15 cellular contexts compared by ENCODE assay signal in genomic region chr11:105799728-105800462, GRCh38.
"Had no signal": no experiment of that assay in that cellular context is flagged by ENCODE, and none has a peak within 500 bp of the region (broad histone marks: within the 10 kb centered on the region; RNA-seq: fewer than 3 reads in every experiment).

No MANE protein-coding gene starts in this region.

- H3K4me3 ChIP-seq: adrenal gland, hepatocyte, right atrium auricular region, tibial artery had no signal

- H3K4me2 ChIP-seq: hepatocyte had no signal

- H3K9me3 ChIP-seq: adrenal gland, right atrium auricular region, tibial artery had no signal

- H2AFZ ChIP-seq: hepatocyte had no signal

- H3K79me2 ChIP-seq: hepatocyte had no signal

- H3K36me3 ChIP-seq: adrenal gland, right atrium auricular region, tibial artery had no signal

- H3K4me1 ChIP-seq: adrenal gland, right atrium auricular region, tibial artery had no signal

- ATAC-seq: activated naive CD4-positive, alpha-beta T cell treated with anti-CD3 and anti-CD28 coated beads, Interleukin-2, amount 50 U/mL, for 72 hours; stimulated activated naive CD8-positive, alpha-beta T cell treated with anti-CD3 and anti-CD28 coated beads, Interleukin-15, Interleukin-2, amounts not matched to agents 100 U/mL and 50 U/mL, for 24 hours had no signal

- H3K27me3 ChIP-seq: adrenal gland, hepatocyte, right atrium auricular region, tibial artery had no signal

- H3K27ac ChIP-seq: adrenal gland, hepatocyte, right atrium auricular region, tibial artery had no signal

- DNase-seq: activated B cell treated with CpG ODN at 0.5 μM for 24 hours; activated CD4-positive, alpha-beta memory T cell treated with anti-CD3 and anti-CD28 coated beads for 36 hours; activated CD4-positive, alpha-beta T cell treated with anti-CD3 and anti-CD28 coated beads for 4 hours; activated gamma-delta T cell treated with Interleukin-2 at 50 U/mL for 16 hours; activated T-cell treated with anti-CD3 and anti-CD28 coated beads for 4 hours; adrenal gland; occipital lobe; stimulated activated CD4-positive, alpha-beta T cell treated with anti-CD3 and anti-CD28 coated beads, Interleukin-12 subunit alpha, Interleukin-12 subunit beta, amount 100 ng/mL, for 4 hours; stimulated activated CD4-positive, alpha-beta T cell treated with anti-CD3 and anti-CD28 coated beads, Interleukin-2, amount 100 ng/mL, for 24 hours; stimulated activated naive CD8-positive, alpha-beta T cell treated with anti-CD3 and anti-CD28 coated beads, Interleukin-15, Interleukin-2, amounts not matched to agents 100 U/mL and 50 U/mL, for 24 hours; substantia nigra; tibial artery had no signal
